Comparison of ENCODE assay signal across 13 cellular contexts in the genomic region with DNA sequence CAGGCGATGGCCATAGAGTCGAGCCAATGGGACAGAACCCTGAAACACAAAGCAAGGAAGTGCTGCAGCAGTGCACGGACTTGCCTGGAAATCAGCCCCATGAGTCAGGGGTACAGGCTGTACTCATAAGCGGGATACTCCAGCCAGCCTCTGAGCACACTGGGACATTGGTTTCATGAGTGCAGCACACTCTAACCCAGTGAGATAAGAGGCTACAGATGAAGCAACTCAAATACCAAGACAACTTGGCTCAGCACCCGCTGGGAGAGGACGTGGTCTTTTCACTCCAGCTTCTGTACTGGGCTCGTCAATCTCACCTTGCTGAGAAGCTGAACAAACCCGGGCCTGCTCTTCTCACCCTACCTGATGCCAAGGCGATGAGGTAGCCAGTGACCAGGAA.
A peak's percentile ranks its signal among the peaks of the same experiment; 100 is the strongest.
DNase-seq lines count a peak whose midpoint lies in the region; ATAC-seq and TF ChIP-seq lines count a peak whose summit lies in the region.
"Had no signal": no experiment of that assay in that cellular context is flagged by ENCODE, and none has a peak within 500 bp of the region (broad histone marks: within the 10 kb centered on the region; RNA-seq: fewer than 3 reads in every experiment).

No MANE protein-coding gene starts in this region.

- H3K27ac ChIP-seq in right atrium auricular region, result peak overlapping the region; percentile 64 to 85

- H3K9me3 ChIP-seq in right atrium auricular region, result no peaks in the 10 kb centered on the region

- TF ChIP-seq CTCF in choroid plexus epithelial cell (conservative IDR thresholded peaks at IDR 0.05; ENCODE audit: low read depth, low read length) (no peak), right atrium auricular region (IDR thresholded peaks at IDR 0.05) (no peak)

- H3K4me3 ChIP-seq in choroid plexus epithelial cell (ENCODE audit: low read depth, low read length), result no peak overlapping the region
- no peak overlapping the region for H3K4me3 ChIP-seq in right atrium auricular region

- DNase-seq in EL (peak; percentile 24), choroid plexus epithelial cell (ENCODE audit: low read depth) (peak; percentile 83), right atrium auricular region (ENCODE audit: low spot score) (peak; percentile 95), pulmonary artery endothelial cell (ENCODE audit: low read depth, low spot score) (peak; percentile 26), putamen (ENCODE audit: low spot score) (no peak), NCI-H748 (lab: John Stamatoyannopoulos, UW; ENCODE audit: unreplicated experiment) (no peak), NOMO-1 treated with dmso at 0.1 percent for 144 hours (lab: John Stamatoyannopoulos, UW; ENCODE audit: unreplicated experiment) (no peak)
- DNase-seq: activated gamma-delta T cell treated with Interleukin-2 at 50 U/mL for 16 hours; KBM-7; naive thymus-derived CD8-positive, alpha-beta T cell; NCI-H187; NCI-H526 had no signal

- H3K27me3 ChIP-seq in right atrium auricular region, result no peaks in the 10 kb centered on the region

- peaks cover 0 to 21% of the 10 kb centered on the region in 2 donors for H3K4me1 ChIP-seq in right atrium auricular region

- no peak for ATAC-seq in GM18907 (IDR thresholded peaks at IDR 0.05; ENCODE audit: unreplicated experiment)
- ATAC-seq: naive thymus-derived CD8-positive, alpha-beta T cell had no signal

- no peaks in the 10 kb centered on the region for H3K36me3 ChIP-seq in right atrium auricular region

Comparison
In these comparisons a context has a peak if more than half of its experiments do, and no peak if none do; other contexts are left out.
1. DNase-seq: peak in EL (single experiment), choroid plexus epithelial cell (single experiment), right atrium auricular region (single experiment) and pulmonary artery endothelial cell (single experiment); none in putamen (single experiment), NCI-H748 (single experiment) and NOMO-1 treated with dmso at 0.1 percent for 144 hours (single experiment).